1 cellular context compared by ENCODE assay signal in the genomic region with DNA sequence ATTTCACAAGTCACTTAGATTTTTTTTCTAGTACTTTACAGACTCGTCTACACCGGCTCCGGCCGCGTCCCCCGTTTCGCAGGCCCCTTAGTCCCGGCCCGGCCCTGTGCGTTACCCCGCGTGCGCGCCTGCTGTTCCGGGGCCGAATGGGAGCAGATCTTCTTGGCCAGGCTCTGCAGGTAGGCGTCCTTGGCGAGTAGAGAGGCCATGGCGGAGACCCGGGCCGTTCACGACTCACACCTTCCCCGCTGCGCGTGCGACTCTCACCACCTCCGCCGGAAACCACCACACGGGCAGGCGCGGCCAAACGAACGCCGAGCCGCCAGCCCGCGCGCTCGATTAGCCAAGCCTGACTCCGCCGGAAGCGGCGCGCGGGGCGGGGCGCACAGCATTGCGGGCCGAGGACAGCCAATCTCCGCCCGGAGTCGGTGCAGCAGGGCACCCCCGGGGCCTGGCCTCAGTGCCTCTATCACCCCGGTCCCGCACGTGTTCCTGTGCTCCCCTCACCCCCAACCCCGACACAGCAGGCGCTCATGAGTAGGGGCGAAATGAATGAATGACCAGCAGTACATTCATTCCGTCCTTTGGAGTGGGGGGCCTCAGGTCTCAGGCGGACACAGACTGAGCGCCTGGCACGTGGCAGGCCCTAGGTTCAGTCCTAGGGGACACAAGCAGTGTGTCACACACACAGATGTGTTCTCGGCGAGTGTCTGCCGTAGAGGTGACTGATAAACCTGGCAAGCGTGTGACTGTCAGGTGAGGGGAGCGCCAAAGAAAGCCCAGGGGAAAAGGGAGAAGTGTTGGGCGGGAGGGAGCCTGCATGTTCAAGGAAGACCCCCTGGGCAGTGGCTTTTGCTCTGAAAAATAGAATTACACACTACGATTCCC.
TF ChIP-seq lines count a peak whose summit lies in the region.

A gene (minus strand): TSS at position 265 of the 888 bp plus-strand sequence. CDS start 56 bp downstream, at position 209.

TF ChIP-seq in HepG2, 621 proteins besides CTCF, POLR2A, EP300 and RAD21 (continued from another document and continues in another):
- TF ChIP-seq, protein P1, sequence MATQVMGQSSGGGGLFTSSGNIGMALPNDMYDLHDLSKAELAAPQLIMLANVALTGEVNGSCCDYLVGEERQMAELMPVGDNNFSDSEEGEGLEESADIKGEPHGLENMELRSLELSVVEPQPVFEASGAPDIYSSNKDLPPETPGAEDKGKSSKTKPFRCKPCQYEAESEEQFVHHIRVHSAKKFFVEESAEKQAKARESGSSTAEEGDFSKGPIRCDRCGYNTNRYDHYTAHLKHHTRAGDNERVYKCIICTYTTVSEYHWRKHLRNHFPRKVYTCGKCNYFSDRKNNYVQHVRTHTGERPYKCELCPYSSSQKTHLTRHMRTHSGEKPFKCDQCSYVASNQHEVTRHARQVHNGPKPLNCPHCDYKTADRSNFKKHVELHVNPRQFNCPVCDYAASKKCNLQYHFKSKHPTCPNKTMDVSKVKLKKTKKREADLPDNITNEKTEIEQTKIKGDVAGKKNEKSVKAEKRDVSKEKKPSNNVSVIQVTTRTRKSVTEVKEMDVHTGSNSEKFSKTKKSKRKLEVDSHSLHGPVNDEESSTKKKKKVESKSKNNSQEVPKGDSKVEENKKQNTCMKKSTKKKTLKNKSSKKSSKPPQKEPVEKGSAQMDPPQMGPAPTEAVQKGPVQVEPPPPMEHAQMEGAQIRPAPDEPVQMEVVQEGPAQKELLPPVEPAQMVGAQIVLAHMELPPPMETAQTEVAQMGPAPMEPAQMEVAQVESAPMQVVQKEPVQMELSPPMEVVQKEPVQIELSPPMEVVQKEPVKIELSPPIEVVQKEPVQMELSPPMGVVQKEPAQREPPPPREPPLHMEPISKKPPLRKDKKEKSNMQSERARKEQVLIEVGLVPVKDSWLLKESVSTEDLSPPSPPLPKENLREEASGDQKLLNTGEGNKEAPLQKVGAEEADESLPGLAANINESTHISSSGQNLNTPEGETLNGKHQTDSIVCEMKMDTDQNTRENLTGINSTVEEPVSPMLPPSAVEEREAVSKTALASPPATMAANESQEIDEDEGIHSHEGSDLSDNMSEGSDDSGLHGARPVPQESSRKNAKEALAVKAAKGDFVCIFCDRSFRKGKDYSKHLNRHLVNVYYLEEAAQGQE (IDR thresholded peaks at IDR 0.05; ENCODE audit: borderline replicate concordance in 1 of 2, low read depth in 1 of 2, low read length in 2 of 2), result no peak
- TF ChIP-seq ZBTB21 (CRISPR knock-in tag; IDR thresholded peaks at IDR 0.05) (peak; percentile 32; the same call in 1 of the 2 replicates), ZNF550 (CRISPR knock-in tag; IDR thresholded peaks at IDR 0.05; ENCODE audit: borderline replicate concordance) (no peak), SNAI1 (CRISPR knock-in tag; IDR thresholded peaks at IDR 0.05; ENCODE audit: borderline replicate concordance) (0 out of 2 replicates have a peak, but pooled peaks have one; percentile 85), SNAPC2 (CRISPR knock-in tag; IDR thresholded peaks at IDR 0.05) (peak; percentile 90; the same call in 1 of the 2 replicates), DNMT3B (CRISPR knock-in tag; conservative IDR thresholded peaks at IDR 0.05) (peak; percentile 32; the same call in 1 of the 2 replicates), ZNF335 (CRISPR knock-in tag; IDR thresholded peaks at IDR 0.05) (peak; percentile 82; the same call in 1 of the 2 replicates), CBFB (CRISPR knock-in tag; IDR thresholded peaks at IDR 0.05) (peak; percentile 95), ZNF773 (CRISPR knock-in tag; IDR thresholded peaks at IDR 0.05; ENCODE audit: borderline replicate concordance) (no peak; the same call in 1 of the 2 replicates), ZSCAN29 (CRISPR knock-in tag; conservative IDR thresholded peaks at IDR 0.05) (peak; percentile 99), RNF2 (conservative IDR thresholded peaks at IDR 0.05; ENCODE audit: low read depth) (peak; percentile 65; the same call in 1 of the 2 replicates), ZNF724P (CRISPR knock-in tag; IDR thresholded peaks at IDR 0.05; ENCODE audit: borderline replicate concordance) (peak; percentile 72; the same call in 1 of the 2 replicates), SRSF4 (IDR thresholded peaks at IDR 0.05; ENCODE audit: low read depth, low read length, poor library complexity, severe bottlenecking) (no peak), PHF21A (CRISPR knock-in tag; IDR thresholded peaks at IDR 0.05) (peak; percentile 91; the same call in 1 of the 2 replicates), DNMT1 (CRISPR knock-in tag; IDR thresholded peaks at IDR 0.05) (peak; percentile 99), TBX3 (IDR thresholded peaks at IDR 0.05; ENCODE audit: borderline replicate concordance) (peak; percentile 96)
- TF ChIP-seq, protein P2, sequence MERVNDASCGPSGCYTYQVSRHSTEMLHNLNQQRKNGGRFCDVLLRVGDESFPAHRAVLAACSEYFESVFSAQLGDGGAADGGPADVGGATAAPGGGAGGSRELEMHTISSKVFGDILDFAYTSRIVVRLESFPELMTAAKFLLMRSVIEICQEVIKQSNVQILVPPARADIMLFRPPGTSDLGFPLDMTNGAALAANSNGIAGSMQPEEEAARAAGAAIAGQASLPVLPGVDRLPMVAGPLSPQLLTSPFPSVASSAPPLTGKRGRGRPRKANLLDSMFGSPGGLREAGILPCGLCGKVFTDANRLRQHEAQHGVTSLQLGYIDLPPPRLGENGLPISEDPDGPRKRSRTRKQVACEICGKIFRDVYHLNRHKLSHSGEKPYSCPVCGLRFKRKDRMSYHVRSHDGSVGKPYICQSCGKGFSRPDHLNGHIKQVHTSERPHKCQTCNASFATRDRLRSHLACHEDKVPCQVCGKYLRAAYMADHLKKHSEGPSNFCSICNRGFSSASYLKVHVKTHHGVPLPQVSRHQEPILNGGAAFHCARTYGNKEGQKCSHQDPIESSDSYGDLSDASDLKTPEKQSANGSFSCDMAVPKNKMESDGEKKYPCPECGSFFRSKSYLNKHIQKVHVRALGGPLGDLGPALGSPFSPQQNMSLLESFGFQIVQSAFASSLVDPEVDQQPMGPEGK (CRISPR knock-in tag; IDR thresholded peaks at IDR 0.05), result peak; percentile 89
- TF ChIP-seq, protein P3, sequence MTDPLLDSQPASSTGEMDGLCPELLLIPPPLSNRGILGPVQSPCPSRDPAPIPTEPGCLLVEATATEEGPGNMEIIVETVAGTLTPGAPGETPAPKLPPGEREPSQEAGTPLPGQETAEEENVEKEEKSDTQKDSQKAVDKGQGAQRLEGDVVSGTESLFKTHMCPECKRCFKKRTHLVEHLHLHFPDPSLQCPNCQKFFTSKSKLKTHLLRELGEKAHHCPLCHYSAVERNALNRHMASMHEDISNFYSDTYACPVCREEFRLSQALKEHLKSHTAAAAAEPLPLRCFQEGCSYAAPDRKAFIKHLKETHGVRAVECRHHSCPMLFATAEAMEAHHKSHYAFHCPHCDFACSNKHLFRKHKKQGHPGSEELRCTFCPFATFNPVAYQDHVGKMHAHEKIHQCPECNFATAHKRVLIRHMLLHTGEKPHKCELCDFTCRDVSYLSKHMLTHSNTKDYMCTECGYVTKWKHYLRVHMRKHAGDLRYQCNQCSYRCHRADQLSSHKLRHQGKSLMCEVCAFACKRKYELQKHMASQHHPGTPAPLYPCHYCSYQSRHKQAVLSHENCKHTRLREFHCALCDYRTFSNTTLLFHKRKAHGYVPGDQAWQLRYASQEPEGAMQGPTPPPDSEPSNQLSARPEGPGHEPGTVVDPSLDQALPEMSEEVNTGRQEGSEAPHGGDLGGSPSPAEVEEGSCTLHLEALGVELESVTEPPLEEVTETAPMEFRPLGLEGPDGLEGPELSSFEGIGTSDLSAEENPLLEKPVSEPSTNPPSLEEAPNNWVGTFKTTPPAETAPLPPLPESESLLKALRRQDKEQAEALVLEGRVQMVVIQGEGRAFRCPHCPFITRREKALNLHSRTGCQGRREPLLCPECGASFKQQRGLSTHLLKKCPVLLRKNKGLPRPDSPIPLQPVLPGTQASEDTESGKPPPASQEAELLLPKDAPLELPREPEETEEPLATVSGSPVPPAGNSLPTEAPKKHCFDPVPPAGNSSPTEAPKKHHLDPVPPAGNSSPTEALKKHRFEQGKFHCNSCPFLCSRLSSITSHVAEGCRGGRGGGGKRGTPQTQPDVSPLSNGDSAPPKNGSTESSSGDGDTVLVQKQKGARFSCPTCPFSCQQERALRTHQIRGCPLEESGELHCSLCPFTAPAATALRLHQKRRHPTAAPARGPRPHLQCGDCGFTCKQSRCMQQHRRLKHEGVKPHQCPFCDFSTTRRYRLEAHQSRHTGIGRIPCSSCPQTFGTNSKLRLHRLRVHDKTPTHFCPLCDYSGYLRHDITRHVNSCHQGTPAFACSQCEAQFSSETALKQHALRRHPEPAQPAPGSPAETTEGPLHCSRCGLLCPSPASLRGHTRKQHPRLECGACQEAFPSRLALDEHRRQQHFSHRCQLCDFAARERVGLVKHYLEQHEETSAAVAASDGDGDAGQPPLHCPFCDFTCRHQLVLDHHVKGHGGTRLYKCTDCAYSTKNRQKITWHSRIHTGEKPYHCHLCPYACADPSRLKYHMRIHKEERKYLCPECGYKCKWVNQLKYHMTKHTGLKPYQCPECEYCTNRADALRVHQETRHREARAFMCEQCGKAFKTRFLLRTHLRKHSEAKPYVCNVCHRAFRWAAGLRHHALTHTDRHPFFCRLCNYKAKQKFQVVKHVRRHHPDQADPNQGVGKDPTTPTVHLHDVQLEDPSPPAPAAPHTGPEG (CRISPR knock-in tag; IDR thresholded peaks at IDR 0.05), result peak; percentile 81; the same call in 1 of the 2 replicates
- TF ChIP-seq, protein P4, sequence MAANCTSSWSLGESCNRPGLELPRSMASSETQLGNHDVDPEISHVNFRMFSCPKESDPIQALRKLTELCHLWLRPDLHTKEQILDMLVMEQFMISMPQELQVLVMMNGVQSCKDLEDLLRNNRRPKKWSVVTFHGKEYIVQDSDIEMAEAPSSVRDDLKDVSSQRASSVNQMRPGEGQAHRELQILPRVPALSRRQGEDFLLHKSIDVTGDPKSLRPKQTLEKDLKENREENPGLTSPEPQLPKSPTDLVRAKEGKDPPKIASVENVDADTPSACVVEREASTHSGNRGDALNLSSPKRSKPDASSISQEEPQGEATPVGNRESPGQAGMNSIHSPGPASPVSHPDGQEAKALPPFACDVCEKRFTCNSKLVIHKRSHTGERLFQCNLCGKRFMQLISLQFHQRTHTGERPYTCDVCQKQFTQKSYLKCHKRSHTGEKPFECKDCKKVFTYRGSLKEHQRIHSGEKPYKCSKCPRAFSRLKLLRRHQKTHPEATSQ (CRISPR knock-in tag; IDR thresholded peaks at IDR 0.05; ENCODE audit: borderline replicate concordance), result peak; percentile 80; the same call in 1 of the 2 replicates
- TF ChIP-seq, protein P5, sequence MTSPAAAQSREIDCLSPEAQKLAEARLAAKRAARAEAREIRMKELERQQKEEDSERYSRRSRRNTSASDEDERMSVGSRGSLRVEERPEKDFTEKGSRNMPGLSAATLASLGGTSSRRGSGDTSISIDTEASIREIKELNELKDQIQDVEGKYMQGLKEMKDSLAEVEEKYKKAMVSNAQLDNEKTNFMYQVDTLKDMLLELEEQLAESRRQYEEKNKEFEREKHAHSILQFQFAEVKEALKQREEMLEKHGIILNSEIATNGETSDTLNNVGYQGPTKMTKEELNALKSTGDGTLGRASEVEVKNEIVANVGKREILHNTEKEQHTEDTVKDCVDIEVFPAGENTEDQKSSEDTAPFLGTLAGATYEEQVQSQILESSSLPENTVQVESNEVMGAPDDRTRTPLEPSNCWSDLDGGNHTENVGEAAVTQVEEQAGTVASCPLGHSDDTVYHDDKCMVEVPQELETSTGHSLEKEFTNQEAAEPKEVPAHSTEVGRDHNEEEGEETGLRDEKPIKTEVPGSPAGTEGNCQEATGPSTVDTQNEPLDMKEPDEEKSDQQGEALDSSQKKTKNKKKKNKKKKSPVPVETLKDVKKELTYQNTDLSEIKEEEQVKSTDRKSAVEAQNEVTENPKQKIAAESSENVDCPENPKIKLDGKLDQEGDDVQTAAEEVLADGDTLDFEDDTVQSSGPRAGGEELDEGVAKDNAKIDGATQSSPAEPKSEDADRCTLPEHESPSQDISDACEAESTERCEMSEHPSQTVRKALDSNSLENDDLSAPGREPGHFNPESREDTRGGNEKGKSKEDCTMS (CRISPR knock-in tag; conservative IDR thresholded peaks at IDR 0.05), result no peak
